ENCODE assay signal across 1 cellular context in the genomic region with DNA sequence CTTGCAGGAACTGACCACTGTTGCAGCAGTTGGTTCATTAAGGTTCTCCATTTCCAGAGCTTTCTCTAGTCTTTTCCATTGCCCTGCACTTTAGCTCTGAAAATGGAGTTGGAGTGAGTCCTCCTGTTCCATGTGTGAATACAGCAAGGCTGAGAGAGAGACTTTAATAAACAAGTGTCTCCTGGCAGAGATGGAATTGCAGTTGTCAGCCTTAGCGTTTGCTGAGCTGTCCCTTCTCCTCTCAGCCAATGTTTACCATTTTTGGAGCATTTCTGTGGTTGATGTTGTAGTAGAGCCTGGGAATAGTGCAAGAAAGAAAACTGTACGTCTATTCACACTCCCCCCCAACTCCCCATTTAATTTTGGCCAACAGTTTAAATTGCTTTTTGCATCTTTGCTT.
TF ChIP-seq lines count a peak whose summit lies in the region.

No MANE protein-coding gene starts in this region.

TF ChIP-seq in WTC11, 78 proteins besides CTCF, POLR2A, EP300 and RAD21 (continued from another document):
- TF ChIP-seq, protein P1, sequence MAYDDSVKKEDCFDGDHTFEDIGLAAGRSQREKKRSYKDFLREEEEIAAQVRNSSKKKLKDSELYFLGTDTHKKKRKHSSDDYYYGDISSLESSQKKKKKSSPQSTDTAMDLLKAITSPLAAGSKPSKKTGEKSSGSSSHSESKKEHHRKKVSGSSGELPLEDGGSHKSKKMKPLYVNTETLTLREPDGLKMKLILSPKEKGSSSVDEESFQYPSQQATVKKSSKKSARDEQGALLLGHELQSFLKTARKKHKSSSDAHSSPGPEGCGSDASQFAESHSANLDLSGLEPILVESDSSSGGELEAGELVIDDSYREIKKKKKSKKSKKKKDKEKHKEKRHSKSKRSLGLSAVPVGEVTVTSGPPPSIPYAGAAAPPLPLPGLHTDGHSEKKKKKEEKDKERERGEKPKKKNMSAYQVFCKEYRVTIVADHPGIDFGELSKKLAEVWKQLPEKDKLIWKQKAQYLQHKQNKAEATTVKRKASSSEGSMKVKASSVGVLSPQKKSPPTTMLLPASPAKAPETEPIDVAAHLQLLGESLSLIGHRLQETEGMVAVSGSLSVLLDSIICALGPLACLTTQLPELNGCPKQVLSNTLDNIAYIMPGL (CRISPR knock-in tag; IDR thresholded peaks at IDR 0.05), result no peak
- TF ChIP-seq ZNF263 (CRISPR knock-in tag; IDR thresholded peaks at IDR 0.05; ENCODE audit: low read depth) (no peak), ZNF138 (CRISPR knock-in tag; conservative IDR thresholded peaks at IDR 0.05) (no peak), KAT7 (CRISPR knock-in tag; IDR thresholded peaks at IDR 0.05; ENCODE audit: borderline replicate concordance) (no peak), NR1H2 (CRISPR knock-in tag; IDR thresholded peaks at IDR 0.05) (no peak), TCF7 (CRISPR knock-in tag; IDR thresholded peaks at IDR 0.05; ENCODE audit: low read depth) (no peak), ZNF512 (CRISPR knock-in tag; IDR thresholded peaks at IDR 0.05; ENCODE audit: borderline replicate concordance) (no peak), ZNF423 (CRISPR knock-in tag; IDR thresholded peaks at IDR 0.05) (no peak), SMAD3 (CRISPR knock-in tag; IDR thresholded peaks at IDR 0.05; ENCODE audit: borderline replicate concordance) (no peak), GTF2I (CRISPR knock-in tag; conservative IDR thresholded peaks at IDR 0.05) (no peak), ZBTB21 (CRISPR knock-in tag; IDR thresholded peaks at IDR 0.05; ENCODE audit: borderline replicate concordance) (no peak), NR2C2 (CRISPR knock-in tag; IDR thresholded peaks at IDR 0.05) (no peak), CREB1 (CRISPR knock-in tag; IDR thresholded peaks at IDR 0.05) (no peak), ZNF317 (CRISPR knock-in tag; IDR thresholded peaks at IDR 0.05; ENCODE audit: borderline replicate concordance, low read depth) (no peak)
- TF ChIP-seq, protein P2, sequence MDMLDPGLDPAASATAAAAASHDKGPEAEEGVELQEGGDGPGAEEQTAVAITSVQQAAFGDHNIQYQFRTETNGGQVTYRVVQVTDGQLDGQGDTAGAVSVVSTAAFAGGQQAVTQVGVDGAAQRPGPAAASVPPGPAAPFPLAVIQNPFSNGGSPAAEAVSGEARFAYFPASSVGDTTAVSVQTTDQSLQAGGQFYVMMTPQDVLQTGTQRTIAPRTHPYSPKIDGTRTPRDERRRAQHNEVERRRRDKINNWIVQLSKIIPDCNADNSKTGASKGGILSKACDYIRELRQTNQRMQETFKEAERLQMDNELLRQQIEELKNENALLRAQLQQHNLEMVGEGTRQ (CRISPR knock-in tag; IDR thresholded peaks at IDR 0.05), result no peak
- TF ChIP-seq, protein P3, sequence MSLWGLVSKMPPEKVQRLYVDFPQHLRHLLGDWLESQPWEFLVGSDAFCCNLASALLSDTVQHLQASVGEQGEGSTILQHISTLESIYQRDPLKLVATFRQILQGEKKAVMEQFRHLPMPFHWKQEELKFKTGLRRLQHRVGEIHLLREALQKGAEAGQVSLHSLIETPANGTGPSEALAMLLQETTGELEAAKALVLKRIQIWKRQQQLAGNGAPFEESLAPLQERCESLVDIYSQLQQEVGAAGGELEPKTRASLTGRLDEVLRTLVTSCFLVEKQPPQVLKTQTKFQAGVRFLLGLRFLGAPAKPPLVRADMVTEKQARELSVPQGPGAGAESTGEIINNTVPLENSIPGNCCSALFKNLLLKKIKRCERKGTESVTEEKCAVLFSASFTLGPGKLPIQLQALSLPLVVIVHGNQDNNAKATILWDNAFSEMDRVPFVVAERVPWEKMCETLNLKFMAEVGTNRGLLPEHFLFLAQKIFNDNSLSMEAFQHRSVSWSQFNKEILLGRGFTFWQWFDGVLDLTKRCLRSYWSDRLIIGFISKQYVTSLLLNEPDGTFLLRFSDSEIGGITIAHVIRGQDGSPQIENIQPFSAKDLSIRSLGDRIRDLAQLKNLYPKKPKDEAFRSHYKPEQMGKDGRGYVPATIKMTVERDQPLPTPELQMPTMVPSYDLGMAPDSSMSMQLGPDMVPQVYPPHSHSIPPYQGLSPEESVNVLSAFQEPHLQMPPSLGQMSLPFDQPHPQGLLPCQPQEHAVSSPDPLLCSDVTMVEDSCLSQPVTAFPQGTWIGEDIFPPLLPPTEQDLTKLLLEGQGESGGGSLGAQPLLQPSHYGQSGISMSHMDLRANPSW (CRISPR knock-in tag; conservative IDR thresholded peaks at IDR 0.05; ENCODE audit: low read depth), result no peak
